Comparison of ENCODE assay signal across 13 cellular contexts in the genomic region with DNA sequence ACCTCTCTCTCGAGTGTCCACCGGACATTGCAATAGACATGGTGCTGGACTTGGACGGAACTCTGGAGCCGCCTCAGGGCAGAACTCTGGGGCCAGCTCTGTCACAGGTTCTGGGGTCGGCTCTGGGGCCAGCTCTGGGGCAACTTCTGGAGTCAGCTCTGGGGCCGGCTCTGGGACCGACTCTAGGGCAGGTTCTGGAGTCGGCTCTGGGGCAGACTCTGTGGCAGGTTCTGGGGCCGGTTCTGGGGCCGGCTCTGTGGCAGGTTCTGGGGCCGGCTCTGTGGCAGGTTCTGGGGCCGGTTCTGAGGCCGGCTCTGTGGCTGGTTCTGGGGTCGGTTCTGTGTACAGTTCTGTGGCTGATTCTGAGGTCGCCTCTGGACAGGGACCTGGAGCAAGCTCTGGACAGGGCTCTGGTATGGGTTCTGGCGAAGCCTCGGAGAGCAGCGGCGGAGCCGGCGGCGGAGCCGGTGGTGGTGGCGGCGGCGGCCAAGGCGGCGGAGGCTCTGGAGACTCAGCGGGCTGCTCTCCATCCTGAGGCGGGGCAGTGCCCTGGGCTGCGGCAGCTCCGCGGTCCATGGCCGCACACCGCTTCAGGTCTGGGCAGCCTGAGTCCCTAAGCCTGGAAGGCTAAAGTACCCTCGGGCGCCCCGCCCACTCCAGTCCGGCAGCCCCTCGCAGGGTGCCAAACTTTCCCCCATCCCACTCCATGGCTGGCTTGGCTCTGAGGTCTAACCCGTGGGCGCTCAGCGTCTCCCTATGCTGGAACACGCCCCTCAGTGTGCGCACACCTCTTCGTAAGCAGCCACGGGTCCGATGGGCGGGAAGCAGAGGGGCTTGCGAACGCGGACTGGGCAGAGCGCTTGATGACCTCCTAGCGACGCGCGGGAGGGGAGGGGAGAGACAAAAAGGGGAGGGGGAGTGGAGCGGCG. TPM values are rescaled to one million over a fixed set of nuclear protein-coding genes. Genes with fewer than 3 reads are reported as not detected.
A peak's percentile ranks its signal among the peaks of the same experiment; 100 is the strongest.
DNase-seq lines count a peak whose midpoint lies in the region; ATAC-seq and TF ChIP-seq lines count a peak whose summit lies in the region.
"Had no signal": no experiment of that assay in that cellular context is flagged by ENCODE, and none has a peak within 500 bp of the region (broad histone marks: within the 10 kb centered on the region; RNA-seq: fewer than 3 reads in every experiment).

A gene with protein sequence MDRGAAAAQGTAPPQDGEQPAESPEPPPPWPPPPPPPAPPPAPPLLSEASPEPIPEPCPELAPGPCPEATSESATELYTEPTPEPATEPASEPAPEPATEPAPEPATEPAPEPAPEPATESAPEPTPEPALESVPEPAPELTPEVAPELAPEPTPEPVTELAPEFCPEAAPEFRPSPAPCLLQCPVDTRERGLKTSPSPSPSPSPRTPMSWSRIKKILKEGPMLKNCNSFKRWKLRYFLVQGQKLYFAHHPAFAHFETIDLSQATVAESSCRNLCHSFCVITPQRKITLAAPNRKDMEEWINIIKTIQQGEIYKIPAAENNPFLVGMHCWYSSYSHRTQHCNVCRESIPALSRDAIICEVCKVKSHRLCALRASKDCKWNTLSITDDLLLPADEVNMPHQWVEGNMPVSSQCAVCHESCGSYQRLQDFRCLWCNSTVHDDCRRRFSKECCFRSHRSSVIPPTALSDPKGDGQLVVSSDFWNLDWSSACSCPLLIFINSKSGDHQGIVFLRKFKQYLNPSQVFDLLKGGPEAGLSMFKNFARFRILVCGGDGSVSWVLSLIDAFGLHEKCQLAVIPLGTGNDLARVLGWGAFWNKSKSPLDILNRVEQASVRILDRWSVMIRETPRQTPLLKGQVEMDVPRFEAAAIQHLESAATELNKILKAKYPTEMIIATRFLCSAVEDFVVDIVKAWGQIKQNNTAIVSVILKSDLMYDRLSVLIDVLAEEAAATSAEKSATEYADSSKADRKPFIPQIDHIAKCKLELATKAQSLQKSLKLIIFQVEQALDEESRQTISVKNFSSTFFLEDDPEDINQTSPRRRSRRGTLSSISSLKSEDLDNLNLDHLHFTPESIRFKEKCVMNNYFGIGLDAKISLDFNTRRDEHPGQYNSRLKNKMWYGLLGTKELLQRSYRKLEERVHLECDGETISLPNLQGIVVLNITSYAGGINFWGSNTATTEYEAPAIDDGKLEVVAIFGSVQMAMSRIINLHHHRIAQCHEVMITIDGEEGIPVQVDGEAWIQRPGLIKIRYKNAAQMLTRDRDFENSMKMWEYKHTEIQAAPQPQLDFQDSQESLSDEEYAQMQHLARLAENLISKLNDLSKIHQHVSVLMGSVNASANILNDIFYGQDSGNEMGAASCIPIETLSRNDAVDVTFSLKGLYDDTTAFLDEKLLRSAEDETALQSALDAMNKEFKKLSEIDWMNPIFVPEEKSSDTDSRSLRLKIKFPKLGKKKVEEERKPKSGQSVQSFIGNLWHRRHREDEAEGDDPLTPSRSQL (minus strand): TSS at position 723 of the 929 bp plus-strand sequence. CDS start 147 bp downstream, at position 576.

- no peaks in the 10 kb centered on the region for H4K20me1 ChIP-seq in Karpas-422 (ENCODE audit: insufficient read depth, low read depth, low read length)

- H3K9ac ChIP-seq in Karpas-422 (ENCODE audit: low read length), result no peak within 1 kb of the TSS

- intact Hi-C loops in Right ventricle myocardium superior (cut with DNase I) (no loop called here), lower lobe of right lung (cut with DNase I) (no loop called here), thyroid gland (cut with DNase I) (no loop called here)

- TF ChIP-seq CTCF in cardiac muscle cell (IDR thresholded peaks at IDR 0.05; ENCODE audit: low read depth, low read length) (no peak), lower lobe of right lung (IDR thresholded peaks at IDR 0.05) (no peak), thyroid gland (IDR thresholded peaks at IDR 0.05) (no peak)

- H3K27me3 ChIP-seq in cardiac muscle cell (peaks cover 40% of the 10 kb centered on the region), lower lobe of right lung (ENCODE audit: low read depth) (peaks cover 48% of the 10 kb centered on the region), thyroid gland (peaks cover 20% of the 10 kb centered on the region), Karpas-422 (ENCODE audit: low read length) (no peaks in the 10 kb centered on the region)

- no peak within 1 kb of the TSS for H2AFZ ChIP-seq in Karpas-422 (ENCODE audit: low read length)

- H3K9me3 ChIP-seq in cardiac muscle cell (ENCODE audit: low read depth) (no peaks in the 10 kb centered on the region), lower lobe of right lung (no peaks in the 10 kb centered on the region), thyroid gland (no peaks in the 10 kb centered on the region), Karpas-422 (ENCODE audit: low read length) (no peaks in the 10 kb centered on the region)
- H3K9me3 ChIP-seq: breast epithelium, mucosa of descending colon had no signal

- no peaks in the 10 kb centered on the region for H3K79me2 ChIP-seq in Karpas-422 (ENCODE audit: low read length)

- H3K4me3 ChIP-seq in cardiac muscle cell (peak within 1 kb of the TSS; percentile 25), lower lobe of right lung (no peak within 1 kb of the TSS), thyroid gland (replicated peaks in 1 of 3) (no peak within 1 kb of the TSS), Karpas-422 (ENCODE audit: low read length) (no peak within 1 kb of the TSS)
- H3K4me3 ChIP-seq: mucosa of descending colon had no signal

- no peaks in the 10 kb centered on the region for H3K4me1 ChIP-seq in cardiac muscle cell (ENCODE audit: low read depth)
- no peaks in the 10 kb centered on the region for H3K4me1 ChIP-seq in lower lobe of right lung
- no peaks in the 10 kb centered on the region for H3K4me1 ChIP-seq in thyroid gland
- H3K4me1 ChIP-seq in Karpas-422 (ENCODE audit: low read length), result no peaks in the 10 kb centered on the region
- H3K4me1 ChIP-seq: breast epithelium had no signal

- no peak within 1 kb of the TSS for H3K27ac ChIP-seq in cardiac muscle cell
- no peak within 1 kb of the TSS for H3K27ac ChIP-seq in lower lobe of right lung
- no peak within 1 kb of the TSS for H3K27ac ChIP-seq in thyroid gland
- H3K27ac ChIP-seq in Karpas-422 (ENCODE audit: low read length), result no peak within 1 kb of the TSS
- H3K27ac ChIP-seq: breast epithelium had no signal

- H3K4me2 ChIP-seq in Karpas-422 (ENCODE audit: low read depth, low read length, poor library complexity, severe bottlenecking), result no peak within 1 kb of the TSS

- WGBS in thyroid gland, 2 donors, result 3% methylated on average over 8 of the region's 59 CpGs; no CpG with 5 or more reads in 1 of the 2 donors

- no peaks in the 10 kb centered on the region for H3K36me3 ChIP-seq in cardiac muscle cell
- no peaks in the 10 kb centered on the region for H3K36me3 ChIP-seq in lower lobe of right lung
- no peaks in the 10 kb centered on the region for H3K36me3 ChIP-seq in thyroid gland
- H3K36me3 ChIP-seq in Karpas-422 (ENCODE audit: insufficient read depth, low read length), result no peaks in the 10 kb centered on the region
- H3K36me3 ChIP-seq: breast epithelium had no signal

- TF ChIP-seq POLR2A in thyroid gland (IDR thresholded peaks at IDR 0.05), result no peak

- peak in 1 of 2 donors; percentile 87 for DNase-seq in cardiac muscle cell (ENCODE audit: low read depth in 1 of 2, low spot score in 1 of 2)
- DNase-seq in Right ventricle myocardium superior, result no peak
- DNase-seq in astrocyte of the hippocampus (ENCODE audit: low read depth, low spot score), result peak; percentile 12
- DNase-seq in lower lobe of right lung, result no peak
- DNase-seq in thyroid gland, result peak; percentile 3 to 5
- no peak for DNase-seq in Karpas-422
- DNase-seq in NCI-H146 (lab: John Stamatoyannopoulos, UW), result no peak
- DNase-seq in NAMALWA (ENCODE audit: low spot score), result no peak
- DNase-seq: NCI-H774, T-helper 17 cell had no signal

- no peak for ATAC-seq in Right ventricle myocardium superior (ENCODE audit: poor library complexity)
- peak; percentile 23 to 47 for ATAC-seq in lower lobe of right lung
- ATAC-seq: mucosa of descending colon, T-helper 17 cell had no signal

- H3K9me2 ChIP-seq in Karpas-422 (replicated peaks; ENCODE audit: insufficient read depth, low read length), result no peaks in the 10 kb centered on the region

RNA-seq across cellular contexts. Expression of the gene that starts here (rescaled TPM):
- total RNA-seq in cardiac muscle cell (0.27 and 0.81 TPM in 2 replicates), Right ventricle myocardium superior (not detected), lower lobe of right lung (0.21 TPM), thyroid gland (not detected)
- polyA plus RNA-seq in cardiac muscle cell, result 0.15 and 0.47 TPM in 2 replicates
- not detected in 2 replicates for total RNA-seq in Karpas-422 (2014; rRNA removed; shearing (Covaris generic); ENCODE audit: low replicate concordance)
- total RNA-seq: breast epithelium, mucosa of descending colon, T-helper 17 cell had no signal
- polyA plus RNA-seq: BJ had no signal

Comparison
In these comparisons a context has a peak if more than half of its experiments do, and no peak if none do; other contexts are left out.
1. Peak in ATAC-seq in lower lobe of right lung; RNA of the gene not detected or under 1 TPM.
2. Peak in DNase-seq in thyroid gland; RNA of the gene not detected or under 1 TPM.